Comparison of ENCODE assay signal across 1 cellular context in genomic region chr19:45095496-45096413, GRCh38.
TF ChIP-seq lines count a peak whose summit lies in the region.

No MANE protein-coding gene starts in this region.

TF ChIP-seq in neural cell, 6 proteins besides CTCF, POLR2A, EP300 and RAD21:
- TF ChIP-seq SMC3 (conservative IDR thresholded peaks at IDR 0.05; ENCODE audit: poor library complexity), result no peak
- TF ChIP-seq TAF1 (IDR thresholded peaks at IDR 0.05; ENCODE audit: low read depth), result no peak
- no peak for TF ChIP-seq POLR2AphosphoS5 (IDR thresholded peaks at IDR 0.05)
- TF ChIP-seq MXI1 (conservative IDR thresholded peaks at IDR 0.05; ENCODE audit: poor library complexity, severe bottlenecking), result no peak
- no peak for TF ChIP-seq EZH2 (IDR thresholded peaks at IDR 0.05; ENCODE audit: borderline replicate concordance, insufficient read depth, low read length, poor library complexity, severe bottlenecking)
- TF ChIP-seq REST (IDR thresholded peaks at IDR 0.05; ENCODE audit: borderline replicate concordance), result no peak
